Comparison of ENCODE assay signal across 29 cellular contexts in genomic region chr22:47287516-47287915, GRCh38.
"Had no signal": no experiment of that assay in that cellular context is flagged by ENCODE, and none has a peak within 500 bp of the region (broad histone marks: within the 10 kb centered on the region; RNA-seq: fewer than 3 reads in every experiment).

No MANE protein-coding gene starts in this region.

- ATAC-seq: activated CD4-positive, alpha-beta T cell treated with anti-CD3 and anti-CD28 coated beads for 36 hours; activated CD8-positive, alpha-beta memory T cell treated with anti-CD3 and anti-CD28 coated beads, Interleukin-2, amount 10 ng/mL, durations not matched to agents 7 days and 5 days; activated CD8-positive, alpha-beta T cell treated with anti-CD3 and anti-CD28 coated beads, Interleukin-2, amount 10 ng/mL, durations not matched to agents 7 days and 5 days; activated naive CD8-positive, alpha-beta T cell treated with anti-CD3 and anti-CD28 coated beads, Interleukin-2, amount 50 U/mL, for 24 hours; T-helper 17 cell had no signal

- H3K36me3 ChIP-seq: adrenal gland, breast epithelium, cardiac muscle cell, colonic mucosa, WERI-Rb-1 had no signal

- H3K4me1 ChIP-seq: adrenal gland, breast epithelium, colonic mucosa had no signal

- H3K27ac ChIP-seq: adrenal gland, breast epithelium, cardiac muscle cell, colonic mucosa, epithelial cell of prostate, WERI-Rb-1 had no signal

- DNase-seq: activated B cell treated with CpG ODN at 0.5 μM for 24 hours; activated CD4-positive, alpha-beta memory T cell treated with anti-CD3 and anti-CD28 coated beads for 36 hours; activated CD4-positive, alpha-beta T cell treated with anti-CD3 and anti-CD28 coated beads for 36 hours; activated CD4-positive, alpha-beta T cell treated with anti-CD3 and anti-CD28 coated beads, Interleukin-2, amount 10 ng/mL, durations not matched to agents 24 days and 14 days; activated CD4-positive, CD25-positive, alpha-beta regulatory T cell treated with anti-CD3 and anti-CD28 coated beads, Interleukin-2, amount 50 U/mL, for 72 hours; activated CD8-positive, alpha-beta memory T cell treated with anti-CD3 and anti-CD28 coated beads, Interleukin-2, amount 10 ng/mL, durations not matched to agents 7 days and 5 days; activated CD8-positive, alpha-beta memory T cell treated with anti-CD3 and anti-CD28 coated beads, Interleukin-2, amount 50 U/mL, for 4 hours; activated CD8-positive, alpha-beta T cell treated with anti-CD3 and anti-CD28 coated beads, Interleukin-2, amount 10 ng/mL, durations not matched to agents 7 days and 5 days; activated effector memory CD4-positive, alpha-beta T cell treated with anti-CD3 and anti-CD28 coated beads, Interleukin-2, amount 50 U/mL, for 16 hours; activated naive CD4-positive, alpha-beta T cell treated with anti-CD3 and anti-CD28 coated beads for 36 hours; activated naive CD8-positive, alpha-beta T cell treated with anti-CD3 and anti-CD28 coated beads for 36 hours; activated naive CD8-positive, alpha-beta T cell treated with anti-CD3 and anti-CD28 coated beads, Interleukin-2, amount 50 U/mL, for 24 hours; activated T-cell treated with anti-CD3 and anti-CD28 coated beads, Interleukin-2, amount 50 U/mL, for 1 hour; activated T-cell treated with anti-CD3 and anti-CD28 coated beads, Interleukin-2, amount 50 U/mL, for 48 hours; adrenal gland; amygdala; central memory CD4-positive, alpha-beta T cell; cerebellar nuclear complex; colonic mucosa; effector CD8-positive, alpha-beta T cell; foreskin fibroblast; head of caudate nucleus; T-helper 1 cell; T-helper 17 cell; T1000; WERI-Rb-1 had no signal

- H3K4me3 ChIP-seq: adrenal gland, breast epithelium, cardiac muscle cell, colonic mucosa had no signal

- H3K9me3 ChIP-seq: adrenal gland, breast epithelium, colonic mucosa had no signal

- H3K27me3 ChIP-seq: adrenal gland, cardiac muscle cell, colonic mucosa had no signal
